ENCODE assay signal across 28 cellular contexts in genomic region chr3:152644478-152644877, GRCh38.
"Had no signal": no experiment of that assay in that cellular context is flagged by ENCODE, and none has a peak within 500 bp of the region (broad histone marks: within the 10 kb centered on the region; RNA-seq: fewer than 3 reads in every experiment).

No MANE protein-coding gene starts in this region.

- ATAC-seq: effector memory CD8-positive, alpha-beta T cell; esophagus mucosa; foreskin keratinocyte; gastrocnemius medialis; gastroesophageal sphincter; heart left ventricle; heart right ventricle had no signal

- H3K27ac ChIP-seq: colonic mucosa, coronary artery, dorsolateral prefrontal cortex, epithelial cell of prostate, esophagus muscularis mucosa, esophagus squamous epithelium, foreskin keratinocyte, gastrocnemius medialis, gastroesophageal sphincter, heart left ventricle, heart right ventricle had no signal

- H3K27me3 ChIP-seq: colonic mucosa, dorsolateral prefrontal cortex, esophagus muscularis mucosa, esophagus squamous epithelium, foreskin keratinocyte, gastrocnemius medialis, gastroesophageal sphincter, heart left ventricle, heart right ventricle had no signal

- H3K9me3 ChIP-seq: colonic mucosa, esophagus muscularis mucosa, esophagus squamous epithelium, gastrocnemius medialis, gastroesophageal sphincter had no signal

- H3K4me3 Mint-ChIP-seq: dendritic cell treated with granulocyte-macrophage colony-stimulating factor and Interleukin-4, amounts not matched to agents 40 ng/mL and 50 ng/mL, for 4 days; effector memory CD8-positive, alpha-beta T cell; endodermal cell had no signal

- H3K27me3 Mint-ChIP-seq: dendritic cell treated with granulocyte-macrophage colony-stimulating factor and Interleukin-4, amounts not matched to agents 40 ng/mL and 50 ng/mL, for 4 days had no signal

- H3K36me3 ChIP-seq: colonic mucosa, esophagus muscularis mucosa, esophagus squamous epithelium, gastrocnemius medialis, gastroesophageal sphincter, heart left ventricle, heart right ventricle had no signal

- H3K4me1 ChIP-seq: colonic mucosa, esophagus muscularis mucosa, gastrocnemius medialis, gastroesophageal sphincter had no signal

- H3K4me3 ChIP-seq: colonic mucosa, coronary artery, dorsolateral prefrontal cortex, esophagus muscularis mucosa, esophagus squamous epithelium, gastrocnemius medialis, gastroesophageal sphincter, heart left ventricle, heart right ventricle had no signal

- H3K27ac Mint-ChIP-seq: dendritic cell treated with granulocyte-macrophage colony-stimulating factor and Interleukin-4, amounts not matched to agents 40 ng/mL and 50 ng/mL, for 4 days; effector memory CD8-positive, alpha-beta T cell; endodermal cell had no signal

- DNase-seq: colonic mucosa; cortex of kidney; dermis blood vessel endothelial cell; dorsolateral prefrontal cortex; effector CD4-positive, alpha-beta T cell; effector CD8-positive, alpha-beta T cell; effector memory CD4-positive, alpha-beta T cell; effector memory CD8-positive, alpha-beta T cell; endodermal cell; erythroblast; esophagus squamous epithelium; foreskin fibroblast; foreskin keratinocyte; foreskin melanocyte; gastrocnemius medialis; glutamatergic neuron; head of caudate nucleus; heart left ventricle; heart right ventricle had no signal

- FAIRE-seq: endometrium, endothelial cell of umbilical vein, frontal cortex had no signal
